1 cellular context compared by ENCODE assay signal in genomic region chr3:123750659-123751420, GRCh38.
TF ChIP-seq lines count a peak whose summit lies in the region.

No MANE protein-coding gene starts in this region.

TF ChIP-seq in HepG2, 621 proteins besides CTCF, POLR2A, EP300 and RAD21 (continued from another document and continues in another):
- TF ChIP-seq, protein P1, sequence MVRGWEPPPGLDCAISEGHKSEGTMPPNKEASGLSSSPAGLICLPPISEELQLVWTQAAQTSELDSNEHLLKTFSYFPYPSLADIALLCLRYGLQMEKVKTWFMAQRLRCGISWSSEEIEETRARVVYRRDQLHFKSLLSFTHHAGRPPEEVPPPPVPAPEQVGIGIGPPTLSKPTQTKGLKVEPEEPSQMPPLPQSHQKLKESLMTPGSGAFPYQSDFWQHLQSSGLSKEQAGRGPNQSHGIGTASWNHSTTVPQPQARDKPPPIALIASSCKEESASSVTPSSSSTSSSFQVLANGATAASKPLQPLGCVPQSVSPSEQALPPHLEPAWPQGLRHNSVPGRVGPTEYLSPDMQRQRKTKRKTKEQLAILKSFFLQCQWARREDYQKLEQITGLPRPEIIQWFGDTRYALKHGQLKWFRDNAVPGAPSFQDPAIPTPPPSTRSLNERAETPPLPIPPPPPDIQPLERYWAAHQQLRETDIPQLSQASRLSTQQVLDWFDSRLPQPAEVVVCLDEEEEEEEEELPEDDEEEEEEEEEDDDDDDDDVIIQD (CRISPR knock-in tag; IDR thresholded peaks at IDR 0.05; ENCODE audit: low read depth) = peak; percentile 91
- TF ChIP-seq, protein P2, sequence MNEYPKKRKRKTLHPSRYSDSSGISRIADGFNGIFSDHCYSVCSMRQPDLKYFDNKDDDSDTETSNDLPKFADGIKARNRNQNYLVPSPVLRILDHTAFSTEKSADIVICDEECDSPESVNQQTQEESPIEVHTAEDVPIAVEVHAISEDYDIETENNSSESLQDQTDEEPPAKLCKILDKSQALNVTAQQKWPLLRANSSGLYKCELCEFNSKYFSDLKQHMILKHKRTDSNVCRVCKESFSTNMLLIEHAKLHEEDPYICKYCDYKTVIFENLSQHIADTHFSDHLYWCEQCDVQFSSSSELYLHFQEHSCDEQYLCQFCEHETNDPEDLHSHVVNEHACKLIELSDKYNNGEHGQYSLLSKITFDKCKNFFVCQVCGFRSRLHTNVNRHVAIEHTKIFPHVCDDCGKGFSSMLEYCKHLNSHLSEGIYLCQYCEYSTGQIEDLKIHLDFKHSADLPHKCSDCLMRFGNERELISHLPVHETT (CRISPR knock-in tag; conservative IDR thresholded peaks at IDR 0.05) = no peak
- TF ChIP-seq JUNB (CRISPR knock-in tag; IDR thresholded peaks at IDR 0.05; ENCODE audit: borderline replicate concordance) (peak; percentile 80; the same call in 1 of the 2 replicates), YEATS4 (CRISPR knock-in tag; IDR thresholded peaks at IDR 0.05; ENCODE audit: borderline replicate concordance) (peak; percentile 60; the same call in 1 of the 2 replicates), ZNF383 (CRISPR knock-in tag; IDR thresholded peaks at IDR 0.05; ENCODE audit: borderline replicate concordance) (no peak), CREB3 (CRISPR knock-in tag; IDR thresholded peaks at IDR 0.05) (no peak), RORA (CRISPR knock-in tag; IDR thresholded peaks at IDR 0.05) (no peak), KDM4B (CRISPR knock-in tag; IDR thresholded peaks at IDR 0.05) (peak; percentile 66; the same call in 1 of the 2 replicates), THAP8 (CRISPR knock-in tag; IDR thresholded peaks at IDR 0.05; ENCODE audit: borderline replicate concordance) (no peak), ZNF143 (CRISPR knock-in tag; IDR thresholded peaks at IDR 0.05) (0 out of 2 replicates have a peak, but pooled peaks have one; percentile 27), ZNF253 (CRISPR knock-in tag; IDR thresholded peaks at IDR 0.05; ENCODE audit: borderline replicate concordance) (no peak), RBAK (CRISPR knock-in tag; IDR thresholded peaks at IDR 0.05) (no peak), TFAP4 (IDR thresholded peaks at IDR 0.05; ENCODE audit: borderline replicate concordance, low read depth) (peak; percentile 63; the same call in 1 of the 2 replicates), ZNF549 (CRISPR knock-in tag; IDR thresholded peaks at IDR 0.05) (no peak), ZBTB7A (CRISPR knock-in tag; IDR thresholded peaks at IDR 0.05) (no peak), KLF12 (CRISPR knock-in tag; IDR thresholded peaks at IDR 0.05; ENCODE audit: borderline replicate concordance) (no peak), DPF2 (CRISPR knock-in tag; IDR thresholded peaks at IDR 0.05; ENCODE audit: borderline replicate concordance, low read depth) (peak; percentile 69; the same call in 1 of the 2 replicates), CAMTA2 (CRISPR knock-in tag; IDR thresholded peaks at IDR 0.05; ENCODE audit: borderline replicate concordance) (no peak), ZMYM2 (CRISPR knock-in tag; IDR thresholded peaks at IDR 0.05) (no peak; the same call in 1 of the 2 replicates), ZBTB7B (CRISPR knock-in tag; IDR thresholded peaks at IDR 0.05) (peak; percentile 55; the same call in 1 of the 2 replicates), ZNF75D (CRISPR knock-in tag; IDR thresholded peaks at IDR 0.05; ENCODE audit: borderline replicate concordance) (no peak), ZNF333 (CRISPR knock-in tag; IDR thresholded peaks at IDR 0.05; ENCODE audit: borderline replicate concordance) (no peak), KLF11 (CRISPR knock-in tag; IDR thresholded peaks at IDR 0.05) (0 out of 2 replicates have a peak, but pooled peaks have one; percentile 57), IRF9 (CRISPR knock-in tag; IDR thresholded peaks at IDR 0.05; ENCODE audit: borderline replicate concordance) (no peak), ONECUT2 (CRISPR knock-in tag; IDR thresholded peaks at IDR 0.05) (no peak), IRF1 (CRISPR knock-in tag; IDR thresholded peaks at IDR 0.05; ENCODE audit: low read depth) (no peak), PHF20 (CRISPR knock-in tag; IDR thresholded peaks at IDR 0.05) (no peak), ZNF556 (CRISPR knock-in tag; IDR thresholded peaks at IDR 0.05; ENCODE audit: borderline replicate concordance) (no peak), ZNF230 (CRISPR knock-in tag; IDR thresholded peaks at IDR 0.05) (no peak), MTA3 (CRISPR knock-in tag; IDR thresholded peaks at IDR 0.05) (no peak), ZNF562 (CRISPR knock-in tag; IDR thresholded peaks at IDR 0.05; ENCODE audit: borderline replicate concordance) (no peak), SOX6 (IDR thresholded peaks at IDR 0.05) (no peak), SOX6 (CRISPR knock-in tag; IDR thresholded peaks at IDR 0.05) (peak; percentile 85), KMT2B (CRISPR knock-in tag; IDR thresholded peaks at IDR 0.05) (no peak), CBFB (CRISPR knock-in tag; IDR thresholded peaks at IDR 0.05) (no peak; the same call in 1 of the 2 replicates), POGZ (CRISPR knock-in tag; IDR thresholded peaks at IDR 0.05) (peak; percentile 87)
- TF ChIP-seq, protein P3, sequence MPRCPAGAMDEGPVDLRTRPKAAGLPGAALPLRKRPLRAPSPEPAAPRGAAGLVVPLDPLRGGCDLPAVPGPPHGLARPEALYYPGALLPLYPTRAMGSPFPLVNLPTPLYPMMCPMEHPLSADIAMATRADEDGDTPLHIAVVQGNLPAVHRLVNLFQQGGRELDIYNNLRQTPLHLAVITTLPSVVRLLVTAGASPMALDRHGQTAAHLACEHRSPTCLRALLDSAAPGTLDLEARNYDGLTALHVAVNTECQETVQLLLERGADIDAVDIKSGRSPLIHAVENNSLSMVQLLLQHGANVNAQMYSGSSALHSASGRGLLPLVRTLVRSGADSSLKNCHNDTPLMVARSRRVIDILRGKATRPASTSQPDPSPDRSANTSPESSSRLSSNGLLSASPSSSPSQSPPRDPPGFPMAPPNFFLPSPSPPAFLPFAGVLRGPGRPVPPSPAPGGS (CRISPR knock-in tag; IDR thresholded peaks at IDR 0.05) = no peak
- TF ChIP-seq, protein P4, sequence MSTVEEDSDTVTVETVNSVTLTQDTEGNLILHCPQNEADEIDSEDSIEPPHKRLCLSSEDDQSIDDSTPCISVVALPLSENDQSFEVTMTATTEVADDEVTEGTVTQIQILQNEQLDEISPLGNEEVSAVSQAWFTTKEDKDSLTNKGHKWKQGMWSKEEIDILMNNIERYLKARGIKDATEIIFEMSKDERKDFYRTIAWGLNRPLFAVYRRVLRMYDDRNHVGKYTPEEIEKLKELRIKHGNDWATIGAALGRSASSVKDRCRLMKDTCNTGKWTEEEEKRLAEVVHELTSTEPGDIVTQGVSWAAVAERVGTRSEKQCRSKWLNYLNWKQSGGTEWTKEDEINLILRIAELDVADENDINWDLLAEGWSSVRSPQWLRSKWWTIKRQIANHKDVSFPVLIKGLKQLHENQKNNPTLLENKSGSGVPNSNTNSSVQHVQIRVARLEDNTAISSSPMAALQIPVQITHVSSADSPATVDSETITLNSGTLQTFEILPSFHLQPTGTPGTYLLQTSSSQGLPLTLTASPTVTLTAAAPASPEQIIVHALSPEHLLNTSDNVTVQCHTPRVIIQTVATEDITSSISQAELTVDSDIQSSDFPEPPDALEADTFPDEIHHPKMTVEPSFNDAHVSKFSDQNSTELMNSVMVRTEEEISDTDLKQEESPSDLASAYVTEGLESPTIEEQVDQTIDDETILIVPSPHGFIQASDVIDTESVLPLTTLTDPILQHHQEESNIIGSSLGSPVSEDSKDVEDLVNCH (CRISPR knock-in tag; IDR thresholded peaks at IDR 0.05) = no peak
- TF ChIP-seq, protein P5, sequence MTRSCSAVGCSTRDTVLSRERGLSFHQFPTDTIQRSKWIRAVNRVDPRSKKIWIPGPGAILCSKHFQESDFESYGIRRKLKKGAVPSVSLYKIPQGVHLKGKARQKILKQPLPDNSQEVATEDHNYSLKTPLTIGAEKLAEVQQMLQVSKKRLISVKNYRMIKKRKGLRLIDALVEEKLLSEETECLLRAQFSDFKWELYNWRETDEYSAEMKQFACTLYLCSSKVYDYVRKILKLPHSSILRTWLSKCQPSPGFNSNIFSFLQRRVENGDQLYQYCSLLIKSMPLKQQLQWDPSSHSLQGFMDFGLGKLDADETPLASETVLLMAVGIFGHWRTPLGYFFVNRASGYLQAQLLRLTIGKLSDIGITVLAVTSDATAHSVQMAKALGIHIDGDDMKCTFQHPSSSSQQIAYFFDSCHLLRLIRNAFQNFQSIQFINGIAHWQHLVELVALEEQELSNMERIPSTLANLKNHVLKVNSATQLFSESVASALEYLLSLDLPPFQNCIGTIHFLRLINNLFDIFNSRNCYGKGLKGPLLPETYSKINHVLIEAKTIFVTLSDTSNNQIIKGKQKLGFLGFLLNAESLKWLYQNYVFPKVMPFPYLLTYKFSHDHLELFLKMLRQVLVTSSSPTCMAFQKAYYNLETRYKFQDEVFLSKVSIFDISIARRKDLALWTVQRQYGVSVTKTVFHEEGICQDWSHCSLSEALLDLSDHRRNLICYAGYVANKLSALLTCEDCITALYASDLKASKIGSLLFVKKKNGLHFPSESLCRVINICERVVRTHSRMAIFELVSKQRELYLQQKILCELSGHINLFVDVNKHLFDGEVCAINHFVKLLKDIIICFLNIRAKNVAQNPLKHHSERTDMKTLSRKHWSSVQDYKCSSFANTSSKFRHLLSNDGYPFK (CRISPR knock-in tag; IDR thresholded peaks at IDR 0.05; ENCODE audit: borderline replicate concordance) = no peak
- TF ChIP-seq, protein P6, sequence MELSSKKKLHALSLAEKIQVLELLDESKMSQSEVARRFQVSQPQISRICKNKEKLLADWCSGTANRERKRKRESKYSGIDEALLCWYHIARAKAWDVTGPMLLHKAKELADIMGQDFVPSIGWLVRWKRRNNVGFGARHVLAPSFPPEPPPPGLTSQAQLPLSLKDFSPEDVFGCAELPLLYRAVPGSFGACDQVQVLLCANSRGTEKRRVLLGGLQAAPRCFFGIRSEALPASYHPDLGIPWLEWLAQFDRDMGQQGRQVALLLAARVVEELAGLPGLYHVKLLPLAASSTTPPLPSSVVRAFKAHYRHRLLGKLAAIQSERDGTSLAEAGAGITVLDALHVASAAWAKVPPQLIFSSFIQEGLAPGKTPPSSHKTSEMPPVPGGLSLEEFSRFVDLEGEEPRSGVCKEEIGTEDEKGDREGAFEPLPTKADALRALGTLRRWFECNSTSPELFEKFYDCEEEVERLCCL (CRISPR knock-in tag; IDR thresholded peaks at IDR 0.05; ENCODE audit: borderline replicate concordance) = no peak
- TF ChIP-seq, protein P7, sequence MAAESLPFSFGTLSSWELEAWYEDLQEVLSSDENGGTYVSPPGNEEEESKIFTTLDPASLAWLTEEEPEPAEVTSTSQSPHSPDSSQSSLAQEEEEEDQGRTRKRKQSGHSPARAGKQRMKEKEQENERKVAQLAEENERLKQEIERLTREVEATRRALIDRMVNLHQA (CRISPR knock-in tag; IDR thresholded peaks at IDR 0.05) = no peak
- TF ChIP-seq, protein P8, sequence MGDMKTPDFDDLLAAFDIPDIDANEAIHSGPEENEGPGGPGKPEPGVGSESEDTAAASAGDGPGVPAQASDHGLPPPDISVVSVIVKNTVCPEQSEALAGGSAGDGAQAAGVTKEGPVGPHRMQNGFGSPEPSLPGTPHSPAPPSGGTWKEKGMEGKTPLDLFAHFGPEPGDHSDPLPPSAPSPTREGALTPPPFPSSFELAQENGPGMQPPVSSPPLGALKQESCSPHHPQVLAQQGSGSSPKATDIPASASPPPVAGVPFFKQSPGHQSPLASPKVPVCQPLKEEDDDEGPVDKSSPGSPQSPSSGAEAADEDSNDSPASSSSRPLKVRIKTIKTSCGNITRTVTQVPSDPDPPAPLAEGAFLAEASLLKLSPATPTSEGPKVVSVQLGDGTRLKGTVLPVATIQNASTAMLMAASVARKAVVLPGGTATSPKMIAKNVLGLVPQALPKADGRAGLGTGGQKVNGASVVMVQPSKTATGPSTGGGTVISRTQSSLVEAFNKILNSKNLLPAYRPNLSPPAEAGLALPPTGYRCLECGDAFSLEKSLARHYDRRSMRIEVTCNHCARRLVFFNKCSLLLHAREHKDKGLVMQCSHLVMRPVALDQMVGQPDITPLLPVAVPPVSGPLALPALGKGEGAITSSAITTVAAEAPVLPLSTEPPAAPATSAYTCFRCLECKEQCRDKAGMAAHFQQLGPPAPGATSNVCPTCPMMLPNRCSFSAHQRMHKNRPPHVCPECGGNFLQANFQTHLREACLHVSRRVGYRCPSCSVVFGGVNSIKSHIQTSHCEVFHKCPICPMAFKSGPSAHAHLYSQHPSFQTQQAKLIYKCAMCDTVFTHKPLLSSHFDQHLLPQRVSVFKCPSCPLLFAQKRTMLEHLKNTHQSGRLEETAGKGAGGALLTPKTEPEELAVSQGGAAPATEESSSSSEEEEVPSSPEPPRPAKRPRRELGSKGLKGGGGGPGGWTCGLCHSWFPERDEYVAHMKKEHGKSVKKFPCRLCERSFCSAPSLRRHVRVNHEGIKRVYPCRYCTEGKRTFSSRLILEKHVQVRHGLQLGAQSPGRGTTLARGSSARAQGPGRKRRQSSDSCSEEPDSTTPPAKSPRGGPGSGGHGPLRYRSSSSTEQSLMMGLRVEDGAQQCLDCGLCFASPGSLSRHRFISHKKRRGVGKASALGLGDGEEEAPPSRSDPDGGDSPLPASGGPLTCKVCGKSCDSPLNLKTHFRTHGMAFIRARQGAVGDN (CRISPR knock-in tag; IDR thresholded peaks at IDR 0.05) = peak; percentile 84
